ENCODE assay signal across 17 cellular contexts in the genomic region with DNA sequence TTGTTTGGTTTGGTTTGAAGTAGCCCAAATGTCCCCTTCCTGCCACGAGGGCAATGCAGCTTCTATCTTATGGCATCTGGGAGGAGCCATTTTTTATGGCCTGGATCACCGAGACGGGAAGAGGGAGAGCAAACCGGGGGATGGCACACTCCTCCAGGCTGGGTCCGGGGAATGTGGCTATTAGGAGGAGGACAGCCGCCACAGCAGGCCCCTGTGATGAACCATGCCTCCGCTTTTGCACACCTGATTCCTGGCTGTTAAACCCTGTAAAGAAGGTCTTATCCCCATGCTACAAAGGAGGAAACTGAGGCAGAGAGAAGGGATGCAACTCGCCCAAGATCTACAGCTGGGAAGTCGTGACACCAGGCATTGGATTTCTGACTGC.
DNase-seq lines count a peak whose midpoint lies in the region; ATAC-seq, FAIRE-seq and TF ChIP-seq lines count a peak whose summit lies in the region.
"Had no signal": no experiment of that assay in that cellular context is flagged by ENCODE, and none has a peak within 500 bp of the region (broad histone marks: within the 10 kb centered on the region; RNA-seq: fewer than 3 reads in every experiment).

No MANE protein-coding gene starts in this region.

- H3K79me2 ChIP-seq in mammary epithelial cell (ENCODE audit: insufficient read depth, low read length) (no peaks in the 10 kb centered on the region), osteoblast (ENCODE audit: insufficient read depth, low read length) (no peaks in the 10 kb centered on the region)

- no peak overlapping the region for H3K4me3 Mint-ChIP-seq in activated CD4-positive, alpha-beta T cell treated with anti-CD3 and anti-CD28 coated beads, Interleukin-2, amount 10 ng/mL, durations not matched to agents 7 days and 5 days
- H3K4me3 Mint-ChIP-seq: CD4-positive, alpha-beta T cell; GM23338 had no signal

- no peak for DNase-seq in activated CD4-positive, alpha-beta T cell treated with anti-CD3 and anti-CD28 coated beads, Interleukin-2, amount 10 ng/mL, durations not matched to agents 7 days and 5 days
- DNase-seq in activated CD4-positive, alpha-beta T cell treated with anti-CD3 and anti-CD28 coated beads for 4 hours, result no peak
- DNase-seq in A549 (ENCODE audit: low read depth in 1 of 2, low spot score in 1 of 2) (no peak), mammary epithelial cell (no peak), osteoblast (ENCODE audit: insufficient read length, low spot score, missing footprints) (peak; percentile 51), GM19238 (ENCODE audit: insufficient read length, low spot score) (no peak)
- DNase-seq: 8988T; ACHN; C1 segment of cervical spinal cord; Calu3; CD4-positive, alpha-beta T cell; DMS 273 treated with DMSO at 0.1 percent for 48 hours; H7 had no signal

- no peak for TF ChIP-seq RAD21 in A549 (conservative IDR thresholded peaks at IDR 0.05 in 1 of 2, IDR thresholded peaks at IDR 0.05 in 1 of 2)

- BruUV-seq in mammary epithelial cell (replicated peaks; lab: Mats Ljungman, UMichigan), result no TSS peak

- TF ChIP-seq POLR2A in A549 (IDR thresholded peaks at IDR 0.05; ENCODE audit: low read length), result no peak

- no peak overlapping the region for H3K9ac ChIP-seq in mammary epithelial cell (ENCODE audit: insufficient read depth, low read length)

- H3K9me3 Mint-ChIP-seq in activated CD4-positive, alpha-beta T cell treated with anti-CD3 and anti-CD28 coated beads, Interleukin-2, amount 10 ng/mL, durations not matched to agents 7 days and 5 days, result peaks cover 2% of the 10 kb centered on the region

- peaks cover 13% of the 10 kb centered on the region; the same call in 2 of the 3 replicates for H3K4me1 ChIP-seq in A549
- H3K4me1 ChIP-seq in mammary epithelial cell (ENCODE audit: insufficient read depth, low read length), result peaks cover 20% of the 10 kb centered on the region
- H3K4me1 ChIP-seq in osteoblast (ENCODE audit: insufficient read depth, low read length), result no peaks in the 10 kb centered on the region

- no peak for TF ChIP-seq EP300 in A549 (IDR thresholded peaks at IDR 0.05)

- CTCF ChIA-PET in activated CD4-positive, alpha-beta T cell treated with anti-CD3 and anti-CD28 coated beads, Interleukin-2, amount 10 ng/mL, durations not matched to agents 7 days and 5 days (lab: Charles Lee), result no interaction called here
- CTCF ChIA-PET in A549 (lab: Yijun Ruan, JAX), result interaction anchor here (2.0 to 6.8 kb wide), 2 partner anchors 14 to 1882 kb away, joined by 5 to 67 read pairs; no protein-coding TSS in a partner anchor
- CTCF ChIA-PET in mammary epithelial cell (lab: Charles Lee; ENCODE audit: low non-redundant PET), result no interaction called here

- H3K27ac Mint-ChIP-seq in activated CD4-positive, alpha-beta T cell treated with anti-CD3 and anti-CD28 coated beads, Interleukin-2, amount 10 ng/mL, durations not matched to agents 7 days and 5 days, result peak overlapping the region; percentile 1
- H3K27ac Mint-ChIP-seq: CD4-positive, alpha-beta T cell; GM23338 had no signal

- POLR2A ChIA-PET in activated CD4-positive, alpha-beta T cell treated with anti-CD3 and anti-CD28 coated beads, Interleukin-2, amount 10 ng/mL, durations not matched to agents 7 days and 5 days (lab: Charles Lee), result no interaction called here
- POLR2A ChIA-PET in A549 (lab: Yijun Ruan, JAX), result no interaction called here

- dilution Hi-C loops in mammary epithelial cell (cut with HindIII; ENCODE audit: low sequenced_read_pairs), result no loop called here

- in situ Hi-C loops in mammary epithelial cell (cut with MboI; ENCODE audit: low sequenced_read_pairs in 2 of 2), result no loop called here

- no peaks in the 10 kb centered on the region for H3K4me1 Mint-ChIP-seq in activated CD4-positive, alpha-beta T cell treated with anti-CD3 and anti-CD28 coated beads, Interleukin-2, amount 10 ng/mL, durations not matched to agents 7 days and 5 days
- H3K4me1 Mint-ChIP-seq: GM23338 had no signal

- H2AFZ ChIP-seq in mammary epithelial cell (ENCODE audit: low read depth, low read length) (peak overlapping the region; percentile 82), osteoblast (ENCODE audit: low read length) (no peak overlapping the region)
- H2AFZ ChIP-seq: GM23338 had no signal

- no peak for TF ChIP-seq CTCF in A549 (IDR thresholded peaks at IDR 0.05)
- no peak for TF ChIP-seq CTCF in mammary epithelial cell (conservative IDR thresholded peaks at IDR 0.05 in 1 of 2, IDR thresholded peaks at IDR 0.05 in 1 of 2; ENCODE audit: extremely low read depth in 1 of 2, insufficient read depth in 1 of 2, low read depth in 1 of 2, low read length in 2 of 2)
- no peak for TF ChIP-seq CTCF in osteoblast (IDR thresholded peaks at IDR 0.05; ENCODE audit: extremely low read depth, low read depth, low read length)

- no peak for ATAC-seq in A549
- no peak for ATAC-seq in HG03280 (IDR thresholded peaks at IDR 0.05; ENCODE audit: unreplicated experiment)
- ATAC-seq: GM12878, GM23338 had no signal

- H3K36me3 ChIP-seq in mammary epithelial cell (ENCODE audit: insufficient read depth, low read length) (no peaks in the 10 kb centered on the region), osteoblast (ENCODE audit: insufficient read depth, low read length) (no peaks in the 10 kb centered on the region)

- intact Hi-C loops in mammary epithelial cell (cut with micrococcal nuclease), result no loop called here

- no peaks in the 10 kb centered on the region for H4K20me1 ChIP-seq in mammary epithelial cell (ENCODE audit: insufficient read depth, low read length)
- no peaks in the 10 kb centered on the region for H4K20me1 ChIP-seq in osteoblast (ENCODE audit: insufficient read depth, low read length)

- H3K27ac ChIP-seq in A549, result no peak overlapping the region
- no peak overlapping the region for H3K27ac ChIP-seq in mammary epithelial cell (ENCODE audit: insufficient read depth, low read depth, low read length)
- H3K27ac ChIP-seq in osteoblast (ENCODE audit: low read depth, low read length), result no peak overlapping the region

- H3K4me3 ChIP-seq in A549 (no peak overlapping the region), mammary epithelial cell (replicated peaks in 1 of 3; ENCODE audit: insufficient read depth in 1 of 3, low read depth in 2 of 3, low read length in 3 of 3) (no peak overlapping the region), osteoblast (ENCODE audit: insufficient read depth, low read length) (no peak overlapping the region)
- H3K4me3 ChIP-seq: GM12878, GM23338 had no signal

- H3K27me3 Mint-ChIP-seq in activated CD4-positive, alpha-beta T cell treated with anti-CD3 and anti-CD28 coated beads, Interleukin-2, amount 10 ng/mL, durations not matched to agents 7 days and 5 days, result no peaks in the 10 kb centered on the region

- H3K27me3 ChIP-seq in mammary epithelial cell (ENCODE audit: insufficient read depth, low read length) (no peaks in the 10 kb centered on the region), osteoblast (ENCODE audit: insufficient read depth, low read length) (no peaks in the 10 kb centered on the region)

- no peak for FAIRE-seq in A549 (lab: Jason Lieb, UNC)
- FAIRE-seq: GM12878, GM18507 had no signal

- H3K9me3 ChIP-seq in A549 (peaks cover 23% of the 10 kb centered on the region), mammary epithelial cell (replicated peaks; ENCODE audit: insufficient read depth, low read length) (no peaks in the 10 kb centered on the region), osteoblast (ENCODE audit: low read depth, low read length) (peaks cover 14% of the 10 kb centered on the region)

- H3K4me2 ChIP-seq in A549 (peak overlapping the region; percentile 42), mammary epithelial cell (ENCODE audit: insufficient read depth, low read depth, low read length) (peak overlapping the region; percentile 2), osteoblast (ENCODE audit: insufficient read depth, low read length) (no peak overlapping the region)
- H3K4me2 ChIP-seq: GM23338 had no signal

- 24% methylated on average over 9 of the region's 9 CpGs for WGBS in A549 (ENCODE audit: missing lambda C conversion rate)
- 48% methylated on average over 8 of the region's 9 CpGs for WGBS in mammary epithelial cell (ENCODE audit: low coverage, missing lambda C conversion rate)

- H3K36me3 Mint-ChIP-seq in activated CD4-positive, alpha-beta T cell treated with anti-CD3 and anti-CD28 coated beads, Interleukin-2, amount 10 ng/mL, durations not matched to agents 7 days and 5 days (ENCODE audit: low read depth), result no peaks in the 10 kb centered on the region

TF ChIP-seq in A549, 52 proteins besides CTCF, POLR2A, EP300 and RAD21:
- TF ChIP-seq FOXS1 (CRISPR knock-in tag; IDR thresholded peaks at IDR 0.05) (no peak), CBX8 (IDR thresholded peaks at IDR 0.05) (no peak)
